ENCODE assay signal across 8 cellular contexts in genomic region chr12:2395352-2395977, GRCh38.
A peak's percentile ranks its signal among the peaks of the same experiment; 100 is the strongest.
DNase-seq lines count a peak whose midpoint lies in the region; ATAC-seq, FAIRE-seq and TF ChIP-seq lines count a peak whose summit lies in the region.

No MANE protein-coding gene starts in this region.

- DNase-seq in activated CD4-positive, CD25-positive, alpha-beta regulatory T cell treated with anti-CD3 and anti-CD28 coated beads, Interleukin-2, amount 50 U/mL, for 72 hours, result peak; percentile 51
- DNase-seq in activated CD4-positive, CD25-positive, alpha-beta regulatory T cell (lab: John Stamatoyannopoulos, UW), result no peak
- peak; percentile 38 for DNase-seq in NCI-H2029 (lab: John Stamatoyannopoulos, UW)
- peak; percentile 48 to 51 for DNase-seq in activated T-cell treated with anti-CD3 and anti-CD28 coated beads, Interleukin-2, amount 50 U/mL, for 72 hours
- DNase-seq in heart right ventricle, result peak; percentile 40 to 55
- DNase-seq in small intestine, result peak; percentile 51
- no peak for DNase-seq in T1000 (lab: John Stamatoyannopoulos, UW)

- H3K4me1 Mint-ChIP-seq in activated T-cell treated with anti-CD3 and anti-CD28 coated beads, Interleukin-2, amount 50 U/mL, for 72 hours (ENCODE audit: low read depth), result no peaks in the 10 kb centered on the region

- no peaks in the 10 kb centered on the region for H3K36me3 ChIP-seq in heart right ventricle
- no peaks in the 10 kb centered on the region for H3K36me3 ChIP-seq in small intestine (ENCODE audit: control insufficient read depth in 2 of 2, insufficient read depth in 2 of 2, low read length in 2 of 2)

- peaks cover 0 to 3% (median 0%) of the 10 kb centered on the region in 11 donors for H3K9me3 ChIP-seq in heart right ventricle
- H3K9me3 ChIP-seq in small intestine (ENCODE audit: control insufficient read depth, low read depth), result no peaks in the 10 kb centered on the region

- ATAC-seq in activated T-cell treated with anti-CD3 and anti-CD28 coated beads, Interleukin-2, amount 50 U/mL, for 72 hours (replicated peaks in 1 of 2), result no peak
- ATAC-seq in heart right ventricle (peak in 2 of 8 donors; percentile 21 to 34), GM19467 (IDR thresholded peaks at IDR 0.05; ENCODE audit: unreplicated experiment) (no peak)

- H3K27ac ChIP-seq in heart right ventricle (peak overlapping the region in 7 of 10 donors; percentile 17 to 65 (median 40)), small intestine (ENCODE audit: low read depth in 1 of 2, low read length in 1 of 2) (no peak overlapping the region)

- H3K27me3 ChIP-seq in heart right ventricle, result no peaks in the 10 kb centered on the region
- no peaks in the 10 kb centered on the region for H3K27me3 ChIP-seq in small intestine (ENCODE audit: control insufficient read depth in 2 of 2, insufficient read depth in 2 of 2, low read length in 2 of 2)

- FAIRE-seq in small intestine (lab: Jason Lieb, UNC), result no peak

- no peak overlapping the region for H3K4me3 ChIP-seq in heart right ventricle
- H3K4me3 ChIP-seq in small intestine (ENCODE audit: low read depth in 1 of 2, low read length in 2 of 2), result no peak overlapping the region

- TF ChIP-seq CTCF in heart right ventricle (IDR thresholded peaks at IDR 0.05), result peak; percentile 57 to 86 (median 80)

- WGBS in heart right ventricle, 2 donors, result 66 to 70% methylated on average over 8 of the region's 8 CpGs
- 56 to 65% (median 62%) methylated on average over 8 of the region's 8 CpGs for WGBS in small intestine, 3 donors

- H3K4me1 ChIP-seq in heart right ventricle (peaks cover 2 to 71% (median 49%) of the 10 kb centered on the region in 9 donors), small intestine (ENCODE audit: control insufficient read depth in 2 of 2, insufficient read depth in 1 of 2, low read depth in 1 of 2, low read length in 1 of 2) (no peaks in the 10 kb centered on the region)

- H3K9me3 Mint-ChIP-seq in activated T-cell treated with anti-CD3 and anti-CD28 coated beads, Interleukin-2, amount 50 U/mL, for 72 hours, result no peaks in the 10 kb centered on the region

- H3K27ac Mint-ChIP-seq in activated T-cell treated with anti-CD3 and anti-CD28 coated beads, Interleukin-2, amount 50 U/mL, for 72 hours, result no peak overlapping the region

- no peak overlapping the region for H3K4me3 Mint-ChIP-seq in activated T-cell treated with anti-CD3 and anti-CD28 coated beads, Interleukin-2, amount 50 U/mL, for 72 hours

- H3K36me3 Mint-ChIP-seq in activated T-cell treated with anti-CD3 and anti-CD28 coated beads, Interleukin-2, amount 50 U/mL, for 72 hours (ENCODE audit: insufficient read depth in 2 of 2), result no peaks in the 10 kb centered on the region

- intact Hi-C loops in heart right ventricle (cut with DNase I), result no loop called here

- peaks cover 9% of the 10 kb centered on the region for H3K27me3 Mint-ChIP-seq in activated T-cell treated with anti-CD3 and anti-CD28 coated beads, Interleukin-2, amount 50 U/mL, for 72 hours (ENCODE audit: low read depth)

Comparison
In these comparisons a context has a peak if more than half of its experiments do, and no peak if none do; other contexts are left out.
1. DNase-seq: peak in activated CD4-positive, CD25-positive, alpha-beta regulatory T cell treated with anti-CD3 and anti-CD28 coated beads, Interleukin-2, amount 50 U/mL, for 72 hours (single experiment), NCI-H2029 (single experiment), activated T-cell treated with anti-CD3 and anti-CD28 coated beads, Interleukin-2, amount 50 U/mL, for 72 hours (2 of 2), heart right ventricle (2 of 2) and small intestine (single experiment); none in activated CD4-positive, CD25-positive, alpha-beta regulatory T cell (0 of 4) and T1000 (single experiment).
2. H3K27ac ChIP-seq: peak in heart right ventricle (7 of 10); none in small intestine (0 of 2).